ENCODE assay signal across 14 cellular contexts in genomic region chr14:99143126-99143525, GRCh38.
DNase-seq lines count a peak whose midpoint lies in the region; ATAC-seq and TF ChIP-seq lines count a peak whose summit lies in the region.
"Had no signal": no experiment of that assay in that cellular context is flagged by ENCODE, and none has a peak within 500 bp of the region (broad histone marks: within the 10 kb centered on the region; RNA-seq: fewer than 3 reads in every experiment).

No MANE protein-coding gene starts in this region.

- H3K4me1 Mint-ChIP-seq in natural killer cell: peaks cover 6 to 7% of the 10 kb centered on the region in 2 donors
- H3K4me1 Mint-ChIP-seq: B cell, CD14-positive monocyte had no signal

- H3K4me2 ChIP-seq in BLaER1: peak overlapping the region; percentile 81
- no peak overlapping the region for H3K4me2 ChIP-seq in mesendoderm (ENCODE audit: low read length)

- peak overlapping the region; percentile 26 for H3K4ac ChIP-seq in mesendoderm (ENCODE audit: low read depth, low read length)

- no peak overlapping the region for H4K5ac ChIP-seq in mesendoderm (ENCODE audit: low read length)

- H3K36me3 Mint-ChIP-seq in natural killer cell: no peaks in the 10 kb centered on the region
- H3K36me3 Mint-ChIP-seq: CD14-positive monocyte had no signal

- no peaks in the 10 kb centered on the region for H3K79me2 ChIP-seq in mesendoderm (ENCODE audit: control insufficient read depth, insufficient read depth, low read length)

- no peak overlapping the region for H3K27ac Mint-ChIP-seq in natural killer cell
- H3K27ac Mint-ChIP-seq: B cell; CD14-positive monocyte; CD8-positive, alpha-beta memory T cell; H9 had no signal

- WGBS in mesendoderm (ENCODE audit: extremely low coverage, insufficient coverage, low lambda C conversion rate): no CpG with 5 or more reads among the region's 2 CpGs

- H2BK15ac ChIP-seq in mesendoderm (replicated peaks; ENCODE audit: low read depth): no peak overlapping the region

- no peak overlapping the region for H3K23ac ChIP-seq in mesendoderm (ENCODE audit: low read length)

- H3K27ac ChIP-seq in BLaER1: peak overlapping the region; percentile 24; the same call in 1 of the 2 replicates
- peak overlapping the region; percentile 57 for H3K27ac ChIP-seq in mesendoderm (ENCODE audit: low read depth, low read length)

- H3K79me1 ChIP-seq in mesendoderm (ENCODE audit: low read length): no peaks in the 10 kb centered on the region

- DNase-seq in ELF-1 (ENCODE audit: low read depth, low spot score) (peak; percentile 40), SK-N-DZ (ENCODE audit: low spot score) (peak; percentile 8), mesendoderm (peak; percentile 96), natural killer cell (no peak), NCI-H1417 treated with DMSO at 0.1 percent for 48 hours (lab: John Stamatoyannopoulos, UW) (no peak)
- DNase-seq in activated naive CD4-positive, alpha-beta T cell (lab: John Stamatoyannopoulos, UW): no peak
- DNase-seq: Caco-2; CD8-positive, alpha-beta memory T cell; GF-D8; IMR-90 had no signal

- peak overlapping the region; percentile 76 for H2BK5ac ChIP-seq in mesendoderm (ENCODE audit: low read length)

- H2AK5ac ChIP-seq in mesendoderm (ENCODE audit: low read length): no peak overlapping the region

- H3K9me3 ChIP-seq in BLaER1: peaks cover 13% of the 10 kb centered on the region; the same call in 1 of the 2 replicates
- H3K9me3 ChIP-seq: Caco-2 had no signal

- no peaks in the 10 kb centered on the region for H3K36me3 ChIP-seq in BLaER1
- H3K36me3 ChIP-seq in mesendoderm (ENCODE audit: control insufficient read depth, insufficient read depth, low read length): no peaks in the 10 kb centered on the region

- no peak overlapping the region for H4K8ac ChIP-seq in mesendoderm (ENCODE audit: low read depth, low read length)

- no peak overlapping the region for H2BK120ac ChIP-seq in mesendoderm (ENCODE audit: low read depth, low read length)

- no peaks in the 10 kb centered on the region for H3K27me3 Mint-ChIP-seq in natural killer cell (ENCODE audit: low read depth in 2 of 2)
- H3K27me3 Mint-ChIP-seq: B cell; CD8-positive, alpha-beta memory T cell had no signal

- no peak overlapping the region for H3K4me3 Mint-ChIP-seq in natural killer cell
- H3K4me3 Mint-ChIP-seq: B cell; CD14-positive monocyte; CD8-positive, alpha-beta memory T cell; H9 had no signal

- H3K27me3 ChIP-seq in BLaER1 (no peaks in the 10 kb centered on the region), mesendoderm (ENCODE audit: insufficient read depth, low read length, poor library complexity) (no peaks in the 10 kb centered on the region)

- H3K4me3 ChIP-seq in BLaER1: no peak overlapping the region
- no peak overlapping the region for H3K4me3 ChIP-seq in mesendoderm (ENCODE audit: low read length)

- no peak overlapping the region for H3K18ac ChIP-seq in mesendoderm (ENCODE audit: low read length)

- TF ChIP-seq CTCF in natural killer cell (IDR thresholded peaks at IDR 0.05): no peak

- H3K4me1 ChIP-seq in BLaER1: peaks cover 22% of the 10 kb centered on the region
- H3K4me1 ChIP-seq in mesendoderm (ENCODE audit: control insufficient read depth, low read depth, low read length): peaks cover 3% of the 10 kb centered on the region
- H3K4me1 ChIP-seq: Caco-2 had no signal

- no peak for ATAC-seq in natural killer cell

- H3K9ac ChIP-seq in BLaER1 (no peak overlapping the region), mesendoderm (ENCODE audit: low read length) (peak overlapping the region; percentile 18)

- H3K9me3 Mint-ChIP-seq in natural killer cell: no peaks in the 10 kb centered on the region
- H3K9me3 Mint-ChIP-seq: CD8-positive, alpha-beta memory T cell; H9 had no signal

- H3K56ac ChIP-seq in mesendoderm (ENCODE audit: low read length): peak overlapping the region; percentile 75

- intact Hi-C loops in natural killer cell (cut with micrococcal nuclease): no loop called here

- H4K20me1 ChIP-seq in BLaER1: no peaks in the 10 kb centered on the region

Comparison
In these comparisons a context has a peak if more than half of its experiments do, and no peak if none do; other contexts are left out.
1. DNase-seq: peak in ELF-1 (single experiment), SK-N-DZ (single experiment) and mesendoderm (single experiment); none in natural killer cell (single experiment), NCI-H1417 treated with DMSO at 0.1 percent for 48 hours (single experiment) and activated naive CD4-positive, alpha-beta T cell (0 of 4).